1 cellular context compared by ENCODE assay signal in genomic region chr1:54265661-54266060, GRCh38.
TF ChIP-seq lines count a peak whose summit lies in the region.

No MANE protein-coding gene starts in this region.

TF ChIP-seq in GM23338, 12 proteins besides CTCF, POLR2A, EP300 and RAD21 (continued from another document):
- TF ChIP-seq ETS1 (IDR thresholded peaks at IDR 0.05) (no peak), ZNF114 (CRISPR knock-in tag; IDR thresholded peaks at IDR 0.05) (no peak), NANOG (IDR thresholded peaks at IDR 0.05; ENCODE audit: borderline replicate concordance) (no peak), STAT1 (IDR thresholded peaks at IDR 0.05; ENCODE audit: unreplicated experiment) (no peak), JUNB (IDR thresholded peaks at IDR 0.05; ENCODE audit: unreplicated experiment) (no peak), ZNF331 (CRISPR knock-in tag; IDR thresholded peaks at IDR 0.05; ENCODE audit: low read depth) (no peak), POLR2AphosphoS5 (IDR thresholded peaks at IDR 0.05; ENCODE audit: low read depth) (no peak)
